8 cellular contexts compared by ENCODE assay signal in genomic region chr2:219279151-219279915, GRCh38. TPM values are rescaled to one million over a fixed set of nuclear protein-coding genes. Genes with fewer than 3 reads are reported as not detected.
DNase-seq lines count a peak whose midpoint lies in the region; ATAC-seq and TF ChIP-seq lines count a peak whose summit lies in the region.

TSS of gene DNAJB2 (plus strand) at chr2:219279366. CDS start at chr2:219279834, 468 bp downstream.

- POLR2A ChIA-PET in naive thymus-derived CD8-positive, alpha-beta T cell (lab: Charles Lee): interaction anchor here (0.6 to 6.9 kb wide), 18 partner anchors 9 to 1049 kb away, joined by 3 to 170 read pairs (median 8); partner anchors contain the start of genes ANKZF1, ATG9A, BCS1L and CNPPD1

- H3K27me3 Mint-ChIP-seq in activated T-helper 2 cell treated with anti-CD3 and anti-CD28 coated beads, Interferon-gamma antibody, Interleukin-2, Interleukin-4, amounts not matched to agents 10 μg/mL and 5 μg/mL and 100 μg/mL, durations not matched to agents 14 hours and 24 hours and 36 hours (ENCODE audit: low read depth): peaks cover 3% of the 10 kb centered on the region
- H3K27me3 Mint-ChIP-seq in naive thymus-derived CD8-positive, alpha-beta T cell: peaks cover 0 to 2% (median 0%) of the 10 kb centered on the region in 5 donors

- H3K27me3 ChIP-seq in RWPE2 (ENCODE audit: insufficient read depth, poor library complexity, severe bottlenecking): no peaks in the 10 kb centered on the region

- H3K27ac Mint-ChIP-seq in activated T-helper 2 cell treated with anti-CD3 and anti-CD28 coated beads, Interferon-gamma antibody, Interleukin-2, Interleukin-4, amounts not matched to agents 10 μg/mL and 5 μg/mL and 100 μg/mL, durations not matched to agents 14 hours and 24 hours and 36 hours: peak within 1 kb of the TSS; percentile 91
- H3K27ac Mint-ChIP-seq in naive thymus-derived CD8-positive, alpha-beta T cell: peak within 1 kb of the TSS; percentile 98 to 100 (median 100)

- no peaks in the 10 kb centered on the region for H3K9me3 Mint-ChIP-seq in activated T-helper 2 cell treated with anti-CD3 and anti-CD28 coated beads, Interferon-gamma antibody, Interleukin-2, Interleukin-4, amounts not matched to agents 10 μg/mL and 5 μg/mL and 100 μg/mL, durations not matched to agents 14 hours and 24 hours and 36 hours
- H3K9me3 Mint-ChIP-seq in naive thymus-derived CD8-positive, alpha-beta T cell: no peaks in the 10 kb centered on the region

- peak within 1 kb of the TSS; percentile 85 for H3K4me3 Mint-ChIP-seq in activated T-helper 2 cell treated with anti-CD3 and anti-CD28 coated beads, Interferon-gamma antibody, Interleukin-2, Interleukin-4, amounts not matched to agents 10 μg/mL and 5 μg/mL and 100 μg/mL, durations not matched to agents 14 hours and 24 hours and 36 hours (ENCODE audit: low read depth)
- H3K4me3 Mint-ChIP-seq in naive thymus-derived CD8-positive, alpha-beta T cell: peak within 1 kb of the TSS; percentile 89 to 99 (median 98)

- peaks cover 23% of the 10 kb centered on the region for H3K36me3 ChIP-seq in RWPE2 (ENCODE audit: low read depth)

- peak within 1 kb of the TSS; percentile 100 for H3K27ac ChIP-seq in RWPE2 (ENCODE audit: poor library complexity, severe bottlenecking)

- ATAC-seq in RWPE2 (ENCODE audit: low read depth): peak; percentile 81
- ATAC-seq in naive thymus-derived CD8-positive, alpha-beta T cell: peak; percentile 81 to 87

- H3K36me3 Mint-ChIP-seq in activated T-helper 2 cell treated with anti-CD3 and anti-CD28 coated beads, Interferon-gamma antibody, Interleukin-2, Interleukin-4, amounts not matched to agents 10 μg/mL and 5 μg/mL and 100 μg/mL, durations not matched to agents 14 hours and 24 hours and 36 hours (ENCODE audit: low read depth): peaks cover 31% of the 10 kb centered on the region
- H3K36me3 Mint-ChIP-seq in naive thymus-derived CD8-positive, alpha-beta T cell: peaks cover 4 to 43% (median 13%) of the 10 kb centered on the region in 3 donors

- peaks cover 33% of the 10 kb centered on the region for H3K4me1 ChIP-seq in RWPE2 (ENCODE audit: insufficient read depth, poor library complexity, severe bottlenecking)

- peak; percentile 100 for DNase-seq in EH (ENCODE audit: low read depth)
- DNase-seq in H4 (ENCODE audit: low spot score): peak; percentile 97
- DNase-seq in LoVo (ENCODE audit: low spot score): peak; percentile 97
- DNase-seq in RWPE2 (ENCODE audit: low spot score): peak; percentile 99
- DNase-seq in activated T-helper 2 cell treated with anti-CD3 and anti-CD28 coated beads, Interferon-gamma antibody, Interleukin-2, Interleukin-4, amounts not matched to agents 10 μg/mL and 5 μg/mL and 100 μg/mL, durations not matched to agents 14 hours and 24 hours and 36 hours (ENCODE audit: low spot score): peak; percentile 98
- DNase-seq in fibroblast of mammary gland (ENCODE audit: low read depth): peak; percentile 99
- peak; percentile 92 to 99 (median 98) for DNase-seq in naive thymus-derived CD8-positive, alpha-beta T cell
- DNase-seq in stimulated activated naive CD4-positive, alpha-beta T cell (lab: John Stamatoyannopoulos, UW): peak; percentile 95 to 98 (median 98)

- H3K4me3 ChIP-seq in RWPE2 (ENCODE audit: severe bottlenecking) (peak within 1 kb of the TSS; percentile 53), fibroblast of mammary gland (ENCODE audit: control insufficient read depth, low read depth, low read length) (peak within 1 kb of the TSS; percentile 69)

- intact Hi-C loops in activated T-helper 2 cell treated with anti-CD3 and anti-CD28 coated beads, Interferon-gamma antibody, Interleukin-2, Interleukin-4, amounts not matched to agents 10 μg/mL and 5 μg/mL and 100 μg/mL, durations not matched to agents 14 hours and 24 hours and 36 hours (cut with micrococcal nuclease): loop anchor here (1.0 to 2.0 kb wide), 10 partner anchors 15 to 882 kb away; partner anchors contain the start of genes ABCB6, ANKZF1, ATG9A and NHEJ1

- no peaks in the 10 kb centered on the region for H3K9me3 ChIP-seq in RWPE2 (ENCODE audit: severe bottlenecking)

- TF ChIP-seq CTCF in RWPE2 (IDR thresholded peaks at IDR 0.05; ENCODE audit: poor library complexity, severe bottlenecking) (peak; percentile 27), fibroblast of mammary gland (conservative IDR thresholded peaks at IDR 0.05; ENCODE audit: control insufficient read depth, insufficient read depth, low read depth, low read length) (no peak)

- peaks cover 39% of the 10 kb centered on the region for H3K4me1 Mint-ChIP-seq in activated T-helper 2 cell treated with anti-CD3 and anti-CD28 coated beads, Interferon-gamma antibody, Interleukin-2, Interleukin-4, amounts not matched to agents 10 μg/mL and 5 μg/mL and 100 μg/mL, durations not matched to agents 14 hours and 24 hours and 36 hours (ENCODE audit: low read depth)
- H3K4me1 Mint-ChIP-seq in naive thymus-derived CD8-positive, alpha-beta T cell: peaks cover 21 to 55% (median 50%) of the 10 kb centered on the region in 4 donors

RNA-seq across cellular contexts. Expression of gene DNAJB2, which starts in this region (rescaled TPM):
- total RNA-seq in H4 (2014; rRNA removed; shearing (Covaris generic)): 16.1 and 18.3 TPM in 2 replicates
- total RNA-seq in activated T-helper 2 cell treated with anti-CD3 and anti-CD28 coated beads, Interferon-gamma antibody, Interleukin-2, Interleukin-4, amounts not matched to agents 10 μg/mL and 5 μg/mL and 100 μg/mL, durations not matched to agents 14 hours and 24 hours and 36 hours: 49.8 and 55.6 TPM in 2 replicates
- 100 to 1,000 TPM; 102 to 105 TPM for total RNA-seq in naive thymus-derived CD8-positive, alpha-beta T cell
- 1 to 10 TPM; 5.0 to 6.6 (median 5.9) TPM for polyA plus RNA-seq in naive thymus-derived CD8-positive, alpha-beta T cell

Comparison
In these comparisons a context has a peak if more than half of its experiments do, and no peak if none do; other contexts are left out.
1. Peak in every context shown above with its lines: DNase-seq, ATAC-seq, H3K4me3 ChIP-seq and H3K27ac ChIP-seq.